ENCODE assay signal across 8 cellular contexts in the genomic region with DNA sequence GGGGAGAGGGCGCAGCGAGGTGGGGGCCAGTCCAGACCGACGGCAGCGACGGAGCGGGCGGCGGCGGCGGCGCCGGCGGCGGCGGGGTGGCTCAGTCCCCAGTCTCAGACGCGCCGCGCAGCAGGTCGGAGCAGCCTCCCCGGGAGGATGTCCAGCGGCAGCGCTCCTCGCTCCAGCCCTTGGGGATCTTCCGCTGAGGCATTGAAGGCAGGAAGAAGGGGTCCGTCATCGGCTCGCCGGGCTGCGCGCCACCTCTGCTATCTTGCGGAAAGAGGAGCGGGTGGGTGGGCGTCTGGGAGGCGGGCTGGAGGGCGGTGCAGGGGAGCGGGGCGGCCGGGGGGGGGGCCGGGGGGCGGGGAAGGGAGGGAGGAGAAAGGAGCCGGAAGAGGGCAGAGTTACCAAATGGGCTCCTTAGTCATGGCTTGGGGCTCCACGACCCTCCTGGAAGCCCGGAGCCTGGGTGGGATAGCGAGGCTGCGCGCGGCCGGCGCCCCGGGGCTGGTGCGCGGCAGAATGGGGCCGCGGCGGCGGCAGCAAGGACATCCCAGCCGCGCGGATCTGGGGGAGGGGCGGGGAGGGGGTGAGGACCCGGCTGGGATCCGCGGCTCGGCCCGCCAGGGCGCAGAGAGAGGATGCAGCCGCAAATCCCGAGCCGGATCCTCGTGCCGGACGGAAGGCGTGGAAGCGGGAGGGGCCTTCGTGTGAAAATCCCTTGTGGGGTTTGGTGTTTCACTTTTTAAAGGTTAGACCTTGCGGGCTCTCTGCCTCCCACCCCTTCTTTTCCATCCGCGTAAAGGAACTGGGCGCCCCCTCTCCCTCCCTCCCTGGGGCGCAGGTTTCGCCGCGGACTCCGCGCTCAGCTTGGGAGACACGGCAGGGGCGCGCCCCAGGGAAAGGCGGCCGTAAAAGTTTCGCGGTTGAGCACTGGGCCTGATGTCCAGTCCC. TPM values are rescaled to one million over a fixed set of nuclear protein-coding genes. Genes with fewer than 3 reads are reported as not detected.
DNase-seq lines count a peak whose midpoint lies in the region; ATAC-seq and TF ChIP-seq lines count a peak whose summit lies in the region.

A gene with protein sequence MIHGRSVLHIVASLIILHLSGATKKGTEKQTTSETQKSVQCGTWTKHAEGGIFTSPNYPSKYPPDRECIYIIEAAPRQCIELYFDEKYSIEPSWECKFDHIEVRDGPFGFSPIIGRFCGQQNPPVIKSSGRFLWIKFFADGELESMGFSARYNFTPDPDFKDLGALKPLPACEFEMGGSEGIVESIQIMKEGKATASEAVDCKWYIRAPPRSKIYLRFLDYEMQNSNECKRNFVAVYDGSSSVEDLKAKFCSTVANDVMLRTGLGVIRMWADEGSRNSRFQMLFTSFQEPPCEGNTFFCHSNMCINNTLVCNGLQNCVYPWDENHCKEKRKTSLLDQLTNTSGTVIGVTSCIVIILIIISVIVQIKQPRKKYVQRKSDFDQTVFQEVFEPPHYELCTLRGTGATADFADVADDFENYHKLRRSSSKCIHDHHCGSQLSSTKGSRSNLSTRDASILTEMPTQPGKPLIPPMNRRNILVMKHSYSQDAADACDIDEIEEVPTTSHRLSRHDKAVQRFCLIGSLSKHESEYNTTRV (minus strand): TSS at position 267 of the 945 bp plus-strand sequence. CDS start 696 bp downstream, outside the sequence.

- H3K9me3 Mint-ChIP-seq in HFFc6, result no peaks in the 10 kb centered on the region; the same call in 1 of the 2 replicates
- no peaks in the 10 kb centered on the region for H3K9me3 Mint-ChIP-seq in activated naive CD4-positive, alpha-beta T cell treated with anti-CD3 and anti-CD28 coated beads, Interleukin-2, amount 10 ng/mL, durations not matched to agents 7 days and 5 days

- in situ Hi-C loops in mammary epithelial cell (cut with MboI; ENCODE audit: low sequenced_read_pairs in 2 of 2), result no loop called here

- dilution Hi-C loops in mammary epithelial cell (cut with HindIII; ENCODE audit: low sequenced_read_pairs), result no loop called here

- WGBS in mammary epithelial cell (ENCODE audit: low coverage, missing lambda C conversion rate), result 4% methylated on average over 11 of the region's 94 CpGs

- no peaks in the 10 kb centered on the region for H3K9me2 ChIP-seq in neural cell (ENCODE audit: insufficient read depth, low read length)

- intact Hi-C loops in mammary epithelial cell (cut with micrococcal nuclease), result loop anchor here (2.0 kb wide), 1 partner anchor 19 kb away; no protein-coding TSS in a partner anchor

- H2AFZ ChIP-seq in mammary epithelial cell (ENCODE audit: low read depth, low read length) (peak within 1 kb of the TSS; percentile 70), neural cell (ENCODE audit: low read depth, low read length) (peak within 1 kb of the TSS; percentile 16)

- no peaks in the 10 kb centered on the region; the same call in 1 of the 2 replicates for H3K36me3 Mint-ChIP-seq in HFFc6 (ENCODE audit: low read depth)
- H3K36me3 Mint-ChIP-seq in activated naive CD4-positive, alpha-beta T cell treated with anti-CD3 and anti-CD28 coated beads, Interleukin-2, amount 10 ng/mL, durations not matched to agents 7 days and 5 days, result no peaks in the 10 kb centered on the region

- no peak for TF ChIP-seq EP300 in neural cell (conservative IDR thresholded peaks at IDR 0.05; ENCODE audit: poor library complexity, severe bottlenecking)

- H3K4me3 ChIP-seq in mammary epithelial cell (replicated peaks in 1 of 3; ENCODE audit: insufficient read depth in 1 of 3, low read depth in 2 of 3, low read length in 3 of 3) (peak within 1 kb of the TSS; percentile 38 to 44 (median 42)), neural cell (ENCODE audit: low read length) (peak within 1 kb of the TSS; percentile 74)

- peaks cover 5% of the 10 kb centered on the region for H3F3A ChIP-seq in neural cell (ENCODE audit: insufficient read depth, low read length, poor library complexity, severe bottlenecking)

- H3K4me2 ChIP-seq in mammary epithelial cell (ENCODE audit: insufficient read depth, low read depth, low read length) (peak within 1 kb of the TSS; percentile 83), neural cell (ENCODE audit: low read length) (peak within 1 kb of the TSS; percentile 87)

- CTCF ChIA-PET in mammary epithelial cell (lab: Charles Lee; ENCODE audit: low non-redundant PET), result no interaction called here
- CTCF ChIA-PET in activated naive CD4-positive, alpha-beta T cell treated with anti-CD3 and anti-CD28 coated beads, Interleukin-2, amount 10 ng/mL, durations not matched to agents 7 days and 5 days (lab: Charles Lee), result no interaction called here

- BruUV-seq in mammary epithelial cell (replicated peaks; lab: Mats Ljungman, UMichigan), result no TSS peak

- ATAC-seq in GM21576 (IDR thresholded peaks at IDR 0.05; ENCODE audit: unreplicated experiment), result no peak

- peaks cover 21% of the 10 kb centered on the region for H3K27me3 Mint-ChIP-seq in HFFc6 (ENCODE audit: insufficient read depth)
- H3K27me3 Mint-ChIP-seq in activated naive CD4-positive, alpha-beta T cell treated with anti-CD3 and anti-CD28 coated beads, Interleukin-2, amount 10 ng/mL, durations not matched to agents 7 days and 5 days, result peaks cover 44% of the 10 kb centered on the region

- H3K9me3 ChIP-seq in mammary epithelial cell (replicated peaks; ENCODE audit: insufficient read depth, low read length), result no peaks in the 10 kb centered on the region
- no peaks in the 10 kb centered on the region for H3K9me3 ChIP-seq in neural cell (ENCODE audit: low read length)

- TF ChIP-seq CTCF in HFFc6 (IDR thresholded peaks at IDR 0.05) (no peak), mammary epithelial cell (conservative IDR thresholded peaks at IDR 0.05 in 1 of 2, IDR thresholded peaks at IDR 0.05 in 1 of 2; ENCODE audit: extremely low read depth in 1 of 2, insufficient read depth in 1 of 2, low read depth in 1 of 2, low read length in 2 of 2) (no peak), neural cell (IDR thresholded peaks at IDR 0.05; ENCODE audit: poor library complexity, severe bottlenecking) (no peak)

- DNase-seq in COR-L47 (lab: John Stamatoyannopoulos, UW), result peak; percentile 55
- DNase-seq in HFFc6, result no peak
- peak; percentile 35 for DNase-seq in mammary epithelial cell
- no peak for DNase-seq in activated naive CD4-positive, alpha-beta T cell treated with anti-CD3 and anti-CD28 coated beads, Interleukin-2, amount 10 ng/mL, durations not matched to agents 7 days and 5 days
- no peak for DNase-seq in GM19240 (ENCODE audit: insufficient read length, low spot score)
- DNase-seq in OCI-M1 (lab: John Stamatoyannopoulos, UW), result no peak

- no peak for TF ChIP-seq RAD21 in neural cell (conservative IDR thresholded peaks at IDR 0.05)

- H3K36me3 ChIP-seq in mammary epithelial cell (ENCODE audit: insufficient read depth, low read length) (no peaks in the 10 kb centered on the region), neural cell (ENCODE audit: insufficient read depth, low read length) (no peaks in the 10 kb centered on the region)

- H4K20me1 ChIP-seq in mammary epithelial cell (ENCODE audit: insufficient read depth, low read length) (no peaks in the 10 kb centered on the region), neural cell (ENCODE audit: insufficient read depth) (no peaks in the 10 kb centered on the region)

- no peak within 1 kb of the TSS for H3K9ac ChIP-seq in mammary epithelial cell (ENCODE audit: insufficient read depth, low read length)
- H3K9ac ChIP-seq in neural cell (ENCODE audit: low read length), result peak within 1 kb of the TSS; percentile 44

- peaks cover 23% of the 10 kb centered on the region for H3K4me1 ChIP-seq in mammary epithelial cell (ENCODE audit: insufficient read depth, low read length)

- H3K27ac ChIP-seq in mammary epithelial cell (ENCODE audit: insufficient read depth, low read depth, low read length), result no peak within 1 kb of the TSS
- no peak within 1 kb of the TSS for H3K27ac ChIP-seq in neural cell (ENCODE audit: low read length)

- 0 out of 2 replicates have a peak within 1 kb of the TSS, but pooled peaks have one; percentile 15 for H3K4me3 Mint-ChIP-seq in HFFc6
- no peak within 1 kb of the TSS for H3K4me3 Mint-ChIP-seq in activated naive CD4-positive, alpha-beta T cell treated with anti-CD3 and anti-CD28 coated beads, Interleukin-2, amount 10 ng/mL, durations not matched to agents 7 days and 5 days

- H3K27ac Mint-ChIP-seq in HFFc6, result no peak within 1 kb of the TSS
- H3K27ac Mint-ChIP-seq in activated naive CD4-positive, alpha-beta T cell treated with anti-CD3 and anti-CD28 coated beads, Interleukin-2, amount 10 ng/mL, durations not matched to agents 7 days and 5 days, result no peak within 1 kb of the TSS

- H3K27me3 ChIP-seq in mammary epithelial cell (ENCODE audit: insufficient read depth, low read length), result peaks cover 37% of the 10 kb centered on the region
- H3K27me3 ChIP-seq in neural cell (ENCODE audit: insufficient read depth, low read depth, low read length), result peaks cover 76% of the 10 kb centered on the region

- no peaks in the 10 kb centered on the region for H3K79me2 ChIP-seq in mammary epithelial cell (ENCODE audit: insufficient read depth, low read length)
- no peaks in the 10 kb centered on the region for H3K79me2 ChIP-seq in neural cell (replicated peaks; ENCODE audit: insufficient read depth, low read length)

- H3K4me1 Mint-ChIP-seq in HFFc6 (ENCODE audit: low read depth), result peaks cover 14% of the 10 kb centered on the region
- no peaks in the 10 kb centered on the region for H3K4me1 Mint-ChIP-seq in activated naive CD4-positive, alpha-beta T cell treated with anti-CD3 and anti-CD28 coated beads, Interleukin-2, amount 10 ng/mL, durations not matched to agents 7 days and 5 days

TF ChIP-seq in neural cell, 6 proteins besides CTCF, POLR2A, EP300 and RAD21 (continues in another document):
- TF ChIP-seq MXI1 (conservative IDR thresholded peaks at IDR 0.05; ENCODE audit: poor library complexity, severe bottlenecking) (no peak), TAF1 (IDR thresholded peaks at IDR 0.05; ENCODE audit: low read depth) (no peak), EZH2 (IDR thresholded peaks at IDR 0.05; ENCODE audit: borderline replicate concordance, insufficient read depth, low read length, poor library complexity, severe bottlenecking) (no peak), SMC3 (conservative IDR thresholded peaks at IDR 0.05; ENCODE audit: poor library complexity) (no peak)

RNA-seq across cellular contexts. Expression of the gene that starts here (rescaled TPM):
- total RNA-seq in HFFc6 (2021; fragmentation: NEBNext Ultra II Directional; extraction: Animal tissue kit (Norgen Biotek cat#: 25700)), result not detected
- total RNA-seq in mammary epithelial cell, result 1 to 10 TPM in 1 of 2 donors, under 1 TPM in 1; under 0.01 to 1.7 TPM
- 0.35 TPM for polyA plus RNA-seq in mammary epithelial cell
- not detected for polyA minus RNA-seq in mammary epithelial cell
- polyA plus RNA-seq in neural cell, result 0.16 and 0.45 TPM in 2 replicates
- 1.5 and 2.9 TPM in 2 replicates for polyA minus RNA-seq in neural cell

Comparison
In these comparisons a context has a peak if more than half of its experiments do, and no peak if none do; other contexts are left out.
1. DNase-seq: peak in COR-L47 (single experiment) and mammary epithelial cell (single experiment); none in HFFc6 (single experiment), activated naive CD4-positive, alpha-beta T cell treated with anti-CD3 and anti-CD28 coated beads, Interleukin-2, amount 10 ng/mL, durations not matched to agents 7 days and 5 days (single experiment), GM19240 (single experiment) and OCI-M1 (single experiment).